ENCODE assay signal across 17 cellular contexts in the genomic region with DNA sequence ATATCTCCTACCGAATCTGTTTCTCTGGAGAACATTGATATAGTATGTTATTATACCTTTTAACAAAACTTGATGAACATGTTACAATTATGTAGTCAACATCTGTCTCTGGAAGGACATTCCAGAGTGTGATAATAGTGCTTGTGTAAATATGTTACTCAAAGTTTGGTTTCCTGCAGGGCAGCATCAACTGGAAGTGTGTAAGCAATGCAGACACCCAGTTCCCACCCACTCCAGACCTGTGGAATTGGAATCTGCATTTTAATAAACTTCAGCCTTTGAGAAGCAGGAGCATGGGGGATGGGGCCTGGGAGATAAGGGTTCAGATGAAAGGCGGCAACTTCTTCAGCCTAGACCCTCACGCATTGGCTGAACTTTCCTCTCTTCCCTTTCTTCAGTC.
"Had no signal": no experiment of that assay in that cellular context is flagged by ENCODE, and none has a peak within 500 bp of the region (broad histone marks: within the 10 kb centered on the region; RNA-seq: fewer than 3 reads in every experiment).

No MANE protein-coding gene starts in this region.

- H3K27ac Mint-ChIP-seq: activated CD4-positive, alpha-beta T cell treated with anti-CD3 and anti-CD28 coated beads for 36 hours; activated CD8-positive, alpha-beta T cell treated with anti-CD3 and anti-CD28 coated beads for 36 hours; brain; stimulated activated naive B cell treated with anti-CD40 and anti-IgM and Interleukin-4, amounts not matched to agents 10 μg/mL and 1 μg/mL and 100 μg/mL, for 72 hours; T-helper 17 cell had no signal

- H3K4me3 Mint-ChIP-seq: activated CD4-positive, alpha-beta T cell treated with anti-CD3 and anti-CD28 coated beads for 36 hours; activated CD8-positive, alpha-beta T cell treated with anti-CD3 and anti-CD28 coated beads for 36 hours; activated T-cell treated with anti-CD3 and anti-CD28 coated beads, Interleukin-2, amount 50 U/mL, for 4 hours; brain; mesothelial cell of epicardium; stimulated activated naive B cell treated with anti-CD40 and anti-IgM and Interleukin-4, amounts not matched to agents 10 μg/mL and 1 μg/mL and 100 μg/mL, for 72 hours; T-helper 17 cell had no signal

- H3K4me3 ChIP-seq: adrenal gland, psoas muscle, thyroid gland had no signal

- H3K27ac ChIP-seq: adrenal gland, psoas muscle, thyroid gland had no signal

- H3K27me3 Mint-ChIP-seq: activated CD4-positive, alpha-beta T cell treated with anti-CD3 and anti-CD28 coated beads for 36 hours; activated CD8-positive, alpha-beta T cell treated with anti-CD3 and anti-CD28 coated beads for 36 hours; stimulated activated naive B cell treated with anti-CD40 and anti-IgM and Interleukin-4, amounts not matched to agents 10 μg/mL and 1 μg/mL and 100 μg/mL, for 72 hours; T-helper 17 cell had no signal

- H3K4me1 ChIP-seq: adrenal gland, psoas muscle, thyroid gland had no signal

- H3K36me3 Mint-ChIP-seq: stimulated activated naive B cell treated with anti-CD40 and anti-IgM and Interleukin-4, amounts not matched to agents 10 μg/mL and 1 μg/mL and 100 μg/mL, for 72 hours had no signal

- DNase-seq: activated CD4-positive, alpha-beta T cell treated with anti-CD3 and anti-CD28 coated beads for 36 hours; activated CD8-positive, alpha-beta T cell treated with anti-CD3 and anti-CD28 coated beads for 36 hours; activated effector memory CD4-positive, alpha-beta T cell treated with Interleukin-2 at 50 U/mL for 16 hours; activated naive CD4-positive, alpha-beta T cell treated with anti-CD3 and anti-CD28 coated beads, Interleukin-2, amount 50 U/mL, for 16 hours; activated T-cell treated with anti-CD3 and anti-CD28 coated beads, Interleukin-2, amount 50 U/mL, for 4 hours; adrenal gland; effector memory CD4-positive, alpha-beta T cell; hippocampal formation; kidney glomerular epithelial cell; psoas muscle; stimulated activated CD4-positive, alpha-beta T cell treated with anti-CD3 and anti-CD28 coated beads, Interleukin-15, amount 100 ng/mL, for 24 hours; stimulated activated CD4-positive, alpha-beta T cell treated with anti-CD3 and anti-CD28 coated beads, Interleukin-4, amount 100 ng/mL, for 1 hour; stimulated activated naive B cell treated with anti-CD40 and anti-IgM and Interleukin-4, amounts not matched to agents 10 μg/mL and 1 μg/mL and 100 μg/mL, for 72 hours; T-helper 17 cell; thyroid gland had no signal

- H3K9me3 ChIP-seq: adrenal gland, thyroid gland had no signal

- H3K27me3 ChIP-seq: adrenal gland, thyroid gland had no signal

- H3K36me3 ChIP-seq: adrenal gland, thyroid gland had no signal

- H3K4me1 Mint-ChIP-seq: activated CD4-positive, alpha-beta T cell treated with anti-CD3 and anti-CD28 coated beads for 36 hours; stimulated activated naive B cell treated with anti-CD40 and anti-IgM and Interleukin-4, amounts not matched to agents 10 μg/mL and 1 μg/mL and 100 μg/mL, for 72 hours; T-helper 17 cell had no signal
